Comparison of ENCODE assay signal across 14 cellular contexts in genomic region chr6:156954781-156955180, GRCh38.
A peak's percentile ranks its signal among the peaks of the same experiment; 100 is the strongest.
DNase-seq lines count a peak whose midpoint lies in the region; TF ChIP-seq lines count a peak whose summit lies in the region.
"Had no signal": no experiment of that assay in that cellular context is flagged by ENCODE, and none has a peak within 500 bp of the region (broad histone marks: within the 10 kb centered on the region; RNA-seq: fewer than 3 reads in every experiment).

No MANE protein-coding gene starts in this region.

- peaks cover 97% of the 10 kb centered on the region for H3K79me2 ChIP-seq in GM23248 (ENCODE audit: insufficient read depth)

- H3K36me3 ChIP-seq in GM23248 (ENCODE audit: low read depth) (no peaks in the 10 kb centered on the region), sigmoid colon (no peaks in the 10 kb centered on the region), colonic mucosa (no peaks in the 10 kb centered on the region)
- H3K36me3 ChIP-seq in effector memory CD4-positive, alpha-beta T cell (ENCODE audit: control insufficient read depth, insufficient read depth, low read length), result no peaks in the 10 kb centered on the region

- intact Hi-C loops in sigmoid colon (cut with DNase I) (loop anchor here (5.0 kb wide), 3 partner anchors 68 to 233 kb away; partner anchors contain the start of gene ARID1B), colonic mucosa (cut with DNase I) (no loop called here), lower leg skin (cut with DNase I; ENCODE audit: low total_unique reads) (loop anchor here (1.0 kb wide), 1 partner anchor 20 kb away; no protein-coding TSS in a partner anchor)

- H3F3A ChIP-seq in GM23248 (ENCODE audit: insufficient read depth), result peaks cover 22% of the 10 kb centered on the region

- DNase-seq in GM23248 (no peak), NCI-H524 (lab: John Stamatoyannopoulos, UW) (peak; percentile 58 to 73), left kidney (ENCODE audit: low read depth, low spot score) (peak; percentile 75), sigmoid colon (no peak), colonic mucosa (no peak), lower leg skin (ENCODE audit: low spot score in 2 of 2) (no peak)
- DNase-seq in effector memory CD4-positive, alpha-beta T cell, result no peak
- DNase-seq: activated CD4-positive, alpha-beta memory T cell treated with anti-CD3 and anti-CD28 coated beads, Interleukin-2, amount 10 ng/mL, durations not matched to agents 7 days and 5 days; activated T-cell treated with anti-CD3 and anti-CD28 coated beads, Interleukin-2, amount 50 U/mL, for 48 hours; effector CD4-positive, alpha-beta T cell; Karpas-422; NCI-H1436; NCI-H446 treated with DMSO at 0.1 percent for 48 hours; OCI-M1 had no signal

- H3K9me3 ChIP-seq in GM23248 (ENCODE audit: low read depth) (no peaks in the 10 kb centered on the region), sigmoid colon (no peaks in the 10 kb centered on the region), colonic mucosa (no peaks in the 10 kb centered on the region)
- H3K9me3 ChIP-seq in effector memory CD4-positive, alpha-beta T cell (ENCODE audit: control insufficient read depth, low read length), result no peaks in the 10 kb centered on the region

- H3K9me2 ChIP-seq in GM23248 (ENCODE audit: insufficient read depth), result no peaks in the 10 kb centered on the region

- in situ Hi-C loops in GM23248 (cut with MboI), result no loop called here

- peak overlapping the region; percentile 81 for H3K9ac ChIP-seq in GM23248
- H3K9ac ChIP-seq in colonic mucosa (ENCODE audit: low read depth in 2 of 2, low read length in 2 of 2), result no peak overlapping the region

- 96 to 97% methylated on average over 12 of the region's 12 CpGs for WGBS in GM23248 (ENCODE audit: low coverage in 1 of 2, low lambda C conversion rate in 2 of 2, missing lambda C conversion rate in 2 of 2), 2 experiments
- 98% methylated on average over 12 of the region's 12 CpGs for WGBS in sigmoid colon, 2 donors
- WGBS in lower leg skin, 2 donors, result 94 to 97% methylated on average over 12 of the region's 12 CpGs

- H4K20me1 ChIP-seq in GM23248 (ENCODE audit: insufficient read depth), result no peaks in the 10 kb centered on the region

- H3K27ac ChIP-seq in GM23248 (peak overlapping the region; percentile 95), sigmoid colon (peak overlapping the region in 3 of 4 donors; percentile 62 to 73 (median 72)), colonic mucosa (no peak overlapping the region)
- H3K27ac ChIP-seq in effector memory CD4-positive, alpha-beta T cell (ENCODE audit: insufficient read depth, low read length, poor library complexity, severe bottlenecking), result no peak overlapping the region

- no peaks in the 10 kb centered on the region for H3K27me3 ChIP-seq in GM23248 (replicated peaks; ENCODE audit: insufficient read depth)
- H3K27me3 ChIP-seq in sigmoid colon, result no peaks in the 10 kb centered on the region
- H3K27me3 ChIP-seq in colonic mucosa, result no peaks in the 10 kb centered on the region
- H3K27me3 ChIP-seq in effector memory CD4-positive, alpha-beta T cell (replicated peaks; ENCODE audit: control insufficient read depth, insufficient read depth, low read length, poor library complexity, severe bottlenecking), result no peaks in the 10 kb centered on the region

- no peak overlapping the region for H2AFZ ChIP-seq in GM23248

- H3K4me2 ChIP-seq in GM23248 (ENCODE audit: unreplicated experiment), result no peak overlapping the region

- no peak overlapping the region for H3K4me3 ChIP-seq in GM23248
- no peak overlapping the region for H3K4me3 ChIP-seq in sigmoid colon
- no peak overlapping the region for H3K4me3 ChIP-seq in colonic mucosa
- no peak overlapping the region for H3K4me3 ChIP-seq in lower leg skin (ENCODE audit: low read depth, poor library complexity, severe bottlenecking)
- H3K4me3 ChIP-seq in effector memory CD4-positive, alpha-beta T cell (ENCODE audit: insufficient read depth, low read depth, low read length, poor library complexity, severe bottlenecking), result no peak overlapping the region

- TF ChIP-seq CTCF in sigmoid colon (IDR thresholded peaks at IDR 0.05) (no peak), colonic mucosa (IDR thresholded peaks at IDR 0.05) (no peak), lower leg skin (IDR thresholded peaks at IDR 0.05) (no peak)

- H3K4me1 ChIP-seq in GM23248 (ENCODE audit: insufficient read depth), result peaks cover 28% of the 10 kb centered on the region
- peaks cover 0 to 70% (median 65%) of the 10 kb centered on the region in 4 donors for H3K4me1 ChIP-seq in sigmoid colon
- H3K4me1 ChIP-seq in colonic mucosa, result no peaks in the 10 kb centered on the region
- peaks cover 3% of the 10 kb centered on the region for H3K4me1 ChIP-seq in effector memory CD4-positive, alpha-beta T cell (ENCODE audit: control insufficient read depth, insufficient read depth, low read length, poor library complexity, severe bottlenecking)

- no peak for TF ChIP-seq EP300 in sigmoid colon (IDR thresholded peaks at IDR 0.05)

- TF ChIP-seq POLR2A in sigmoid colon (IDR thresholded peaks at IDR 0.05) (no peak), lower leg skin (IDR thresholded peaks at IDR 0.05) (no peak)

Comparison
In these comparisons a context has a peak if more than half of its experiments do, and no peak if none do; other contexts are left out.
1. DNase-seq: peak in NCI-H524 (2 of 2) and left kidney (single experiment); none in GM23248 (single experiment), sigmoid colon (single experiment), colonic mucosa (single experiment), lower leg skin (0 of 2) and effector memory CD4-positive, alpha-beta T cell (0 of 3).
2. H3K27ac ChIP-seq: peak in GM23248 (single experiment) and sigmoid colon (3 of 4); none in colonic mucosa (single experiment) and effector memory CD4-positive, alpha-beta T cell (single experiment).